In genomic region chr3:36695113-36695768, GRCh38 we compare ENCODE assay signal across 23 cellular contexts.
DNase-seq lines count a peak whose midpoint lies in the region; ATAC-seq, FAIRE-seq and TF ChIP-seq lines count a peak whose summit lies in the region.
"Had no signal": no experiment of that assay in that cellular context is flagged by ENCODE, and none has a peak within 500 bp of the region (broad histone marks: within the 10 kb centered on the region; RNA-seq: fewer than 3 reads in every experiment).

No MANE protein-coding gene starts in this region.

- H2BK5ac ChIP-seq in mesenchymal stem cell (ENCODE audit: low read depth, low read length, poor library complexity, severe bottlenecking) = no peak overlapping the region

- H3K27ac ChIP-seq in astrocyte (ENCODE audit: low read depth, low read length) (no peak overlapping the region), mesenchymal stem cell (ENCODE audit: low read length, poor library complexity, severe bottlenecking) (peak overlapping the region; percentile 38), kidney (ENCODE audit: low read depth in 2 of 2, low read length in 2 of 2) (no peak overlapping the region)
- H3K27ac ChIP-seq: RWPE1 had no signal

- 89% methylated on average over 3 of the region's 3 CpGs for whole genome bisulfite sequencing in mesenchymal stem cell

- H2AFZ ChIP-seq in astrocyte (ENCODE audit: low read depth, low read length) (no peak overlapping the region), mesenchymal stem cell (ENCODE audit: low read depth, low read length) (no peak overlapping the region)

- H3K36me3 Mint-ChIP-seq in HFFc6 (ENCODE audit: low read depth) (peaks cover 5% of the 10 kb centered on the region; the same call in 1 of the 2 replicates), astrocyte (ENCODE audit: low read depth, unreplicated experiment) (no peaks in the 10 kb centered on the region)

- H3K27me3 Mint-ChIP-seq in HFFc6 (ENCODE audit: insufficient read depth) (no peaks in the 10 kb centered on the region; the same call in 1 of the 2 replicates), astrocyte (ENCODE audit: low read depth, unreplicated experiment) (no peaks in the 10 kb centered on the region)

- H2AK5ac ChIP-seq in mesenchymal stem cell (ENCODE audit: low read length, severe bottlenecking) = peak overlapping the region; percentile 58

- H3K9me3 Mint-ChIP-seq in HFFc6 (no peaks in the 10 kb centered on the region), astrocyte (ENCODE audit: unreplicated experiment) (peaks cover 5% of the 10 kb centered on the region)

- no peak overlapping the region for H3K4ac ChIP-seq in mesenchymal stem cell (ENCODE audit: low read depth in 1 of 2, low read length in 2 of 2)

- H3K4me1 Mint-ChIP-seq in HFFc6 (ENCODE audit: low read depth) (peaks cover 27% of the 10 kb centered on the region), astrocyte (ENCODE audit: low read depth, unreplicated experiment) (peaks cover 13% of the 10 kb centered on the region)

- no peaks in the 10 kb centered on the region for H3K36me3 ChIP-seq in astrocyte (ENCODE audit: insufficient read depth, low read length)
- H3K36me3 ChIP-seq in mesenchymal stem cell (ENCODE audit: control insufficient read depth in 1 of 2, insufficient read depth in 2 of 2, low read depth in 1 of 2, low read length in 2 of 2) = no peaks in the 10 kb centered on the region
- H3K36me3 ChIP-seq in kidney (ENCODE audit: control insufficient read depth in 1 of 2, insufficient read depth in 2 of 2, low read length in 2 of 2) = no peaks in the 10 kb centered on the region

- DNase-seq in HFFc6 = no peak
- no peak for DNase-seq in astrocyte (ENCODE audit: low read depth)
- peak; percentile 25 for DNase-seq in fibroblast of peridontal ligament (ENCODE audit: extremely low read depth)
- DNase-seq in mesenchymal stem cell = no peak
- DNase-seq in DMS153 (lab: John Stamatoyannopoulos, UW) = no peak
- no peak for DNase-seq in stimulated activated CD4-positive, alpha-beta T cell treated with anti-CD3 and anti-CD28 coated beads, Interleukin-12 subunit alpha, Interleukin-12 subunit beta, amount 100 ng/mL, for 4 hours
- no peak for DNase-seq in kidney
- DNase-seq: Calu3, KBM-7, MM.1S, NCI-H1048, NCI-H1417, NCI-H1694, NCI-H2029 treated with DMSO at 0.1 percent for 48 hours, NCI-H510A, NCI-H69, SHP77 treated with DMSO at 0.1 percent for 48 hours had no signal

- H3K4me1 ChIP-seq in astrocyte (ENCODE audit: insufficient read depth, low read length) (peaks cover 5% of the 10 kb centered on the region), mesenchymal stem cell (ENCODE audit: control insufficient read depth, insufficient read depth, low read depth, low read length) (no peaks in the 10 kb centered on the region), kidney (ENCODE audit: control insufficient read depth in 1 of 2, insufficient read depth in 1 of 2, low read depth in 1 of 2, low read length in 2 of 2) (no peaks in the 10 kb centered on the region)

- TF ChIP-seq CTCF in HFFc6 (IDR thresholded peaks at IDR 0.05) (no peak), astrocyte (IDR thresholded peaks at IDR 0.05; ENCODE audit: insufficient read depth, low read depth, low read length) (no peak), kidney (IDR thresholded peaks at IDR 0.05; ENCODE audit: borderline replicate concordance, extremely low read depth, insufficient read depth) (no peak)

- intact Hi-C loops in kidney (cut with DNase I) = no loop called here

- no peak overlapping the region for H2BK120ac ChIP-seq in mesenchymal stem cell (ENCODE audit: low read depth, low read length)

- H2BK12ac ChIP-seq in mesenchymal stem cell (ENCODE audit: low read length in 2 of 2) = no peak overlapping the region

- H3K23ac ChIP-seq in mesenchymal stem cell (ENCODE audit: low read length in 2 of 2) = no peak overlapping the region

- no peak overlapping the region for H2BK15ac ChIP-seq in mesenchymal stem cell (ENCODE audit: low read depth, poor library complexity, severe bottlenecking)

- peak overlapping the region; percentile 36 for H3K27ac Mint-ChIP-seq in HFFc6
- H3K27ac Mint-ChIP-seq in astrocyte (ENCODE audit: unreplicated experiment) = peak overlapping the region; percentile 79

- H4K20me1 ChIP-seq in astrocyte (ENCODE audit: insufficient read depth, low read length) = no peaks in the 10 kb centered on the region

- FAIRE-seq in astrocyte (lab: Jason Lieb, UNC) (peak; percentile 66), kidney (lab: Jason Lieb, UNC) (no peak)
- FAIRE-seq: GM19239, HTR-8/SVneo had no signal

- H3K9ac ChIP-seq in astrocyte (ENCODE audit: low read length) (no peak overlapping the region), mesenchymal stem cell (ENCODE audit: low read length) (no peak overlapping the region), kidney (ENCODE audit: low read length in 2 of 2) (no peak overlapping the region)

- H3K4me3 ChIP-seq in astrocyte (ENCODE audit: insufficient read depth, low read depth, low read length) = no peak overlapping the region
- H3K4me3 ChIP-seq in mesenchymal stem cell (ENCODE audit: insufficient read depth in 1 of 2, low read depth in 1 of 2, low read length in 2 of 2) = no peak overlapping the region
- H3K4me3 ChIP-seq in kidney (ENCODE audit: low read length in 2 of 2) = no peak overlapping the region

- no peaks in the 10 kb centered on the region for H3K79me2 ChIP-seq in astrocyte (ENCODE audit: insufficient read depth, low read length)

- no peak overlapping the region for H4K91ac ChIP-seq in mesenchymal stem cell (ENCODE audit: low read length)

- no peak overlapping the region for H3K14ac ChIP-seq in mesenchymal stem cell (ENCODE audit: low read length in 2 of 2)

- H3K4me3 Mint-ChIP-seq in HFFc6 = no peak overlapping the region
- no peak overlapping the region for H3K4me3 Mint-ChIP-seq in astrocyte (ENCODE audit: unreplicated experiment)

- H3K79me1 ChIP-seq in mesenchymal stem cell (replicated peaks; ENCODE audit: low read length, poor library complexity, severe bottlenecking) = no peaks in the 10 kb centered on the region

- H3K27me3 ChIP-seq in astrocyte (ENCODE audit: insufficient read depth, low read length) = no peaks in the 10 kb centered on the region
- H3K27me3 ChIP-seq in mesenchymal stem cell (ENCODE audit: control insufficient read depth in 1 of 2, insufficient read depth in 1 of 2, low read length in 2 of 2) = no peaks in the 10 kb centered on the region

- no peak for ATAC-seq in HG03520 (IDR thresholded peaks at IDR 0.05; ENCODE audit: unreplicated experiment)
- ATAC-seq: HCT116, Panc1 had no signal

- H3K4me2 ChIP-seq in astrocyte (ENCODE audit: low read length) (no peak overlapping the region), mesenchymal stem cell (ENCODE audit: low read length, poor library complexity, severe bottlenecking) (no peak overlapping the region)

- no peak overlapping the region for H4K8ac ChIP-seq in mesenchymal stem cell (ENCODE audit: low read length)

- H3K18ac ChIP-seq in mesenchymal stem cell (ENCODE audit: low read depth in 1 of 2, low read length in 2 of 2) = no peak overlapping the region

- no peaks in the 10 kb centered on the region for H3K9me3 ChIP-seq in astrocyte (ENCODE audit: insufficient read depth, low read depth, low read length)
- peaks cover 4% of the 10 kb centered on the region for H3K9me3 ChIP-seq in mesenchymal stem cell (ENCODE audit: control insufficient read depth, low read length)
- H3K9me3 ChIP-seq in kidney (ENCODE audit: control insufficient read depth in 1 of 2, low read length in 2 of 2) = no peaks in the 10 kb centered on the region
